8 cellular contexts compared by ENCODE assay signal in the genomic region with DNA sequence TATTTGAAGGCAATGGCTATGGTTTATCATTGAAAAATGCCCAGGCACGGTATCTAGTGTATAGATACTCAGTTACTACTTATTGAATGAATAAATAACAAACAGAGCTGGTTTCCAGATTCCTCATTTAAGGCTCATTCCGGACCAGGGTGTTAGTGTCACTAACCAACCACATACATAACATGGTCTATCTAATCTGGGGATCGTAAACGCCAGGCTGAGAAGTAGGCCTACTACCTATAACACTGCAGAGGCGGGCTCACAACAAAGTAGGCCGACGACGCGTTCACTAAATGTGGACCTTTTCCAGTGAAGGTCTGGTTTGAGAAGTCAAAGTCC. TPM values are rescaled to one million over a fixed set of nuclear protein-coding genes. Genes with fewer than 3 reads are reported as not detected.
DNase-seq lines count a peak whose midpoint lies in the region; ATAC-seq and TF ChIP-seq lines count a peak whose summit lies in the region.

No MANE protein-coding gene starts in this region.

- H3K27ac ChIP-seq in heart left ventricle (peak overlapping the region; percentile 71 to 93 (median 84)), WERI-Rb-1 (peak overlapping the region; percentile 89), substantia nigra (ENCODE audit: low read depth, low read length, poor library complexity, severe bottlenecking) (peak overlapping the region; percentile 82)

- H3K4me3 ChIP-seq in heart left ventricle, result peak overlapping the region; percentile 29 to 82 (median 68)
- H3K4me3 ChIP-seq in WERI-Rb-1 (ENCODE audit: low read depth, low read length), result peak overlapping the region; percentile 89
- peak overlapping the region; percentile 97 for H3K4me3 ChIP-seq in iPS-15b (ENCODE audit: low read depth, low read length)

- WGBS in heart left ventricle, 4 donors, result 1 to 6% (median 2%) methylated on average over 9 of the region's 9 CpGs

- H3K36me3 ChIP-seq in heart left ventricle, result peaks cover 0 to 38% (median 26%) of the 10 kb centered on the region in 9 donors
- peaks cover 37% of the 10 kb centered on the region for H3K36me3 ChIP-seq in WERI-Rb-1
- H3K36me3 ChIP-seq in iPS-15b (ENCODE audit: control insufficient read depth, insufficient read depth, low read length), result peaks cover 3% of the 10 kb centered on the region

- ATAC-seq in heart left ventricle (no peak), left cardiac atrium (no peak), GM18520 (IDR thresholded peaks at IDR 0.05; ENCODE audit: unreplicated experiment) (no peak)

- H3K9ac ChIP-seq in iPS-15b (ENCODE audit: low read depth, low read length), result peak overlapping the region; percentile 92

- H3K4me1 ChIP-seq in heart left ventricle, result peaks cover 0 to 23% (median 13%) of the 10 kb centered on the region in 12 donors
- peaks cover 4% of the 10 kb centered on the region for H3K4me1 ChIP-seq in iPS-15b (ENCODE audit: control insufficient read depth, insufficient read depth, low read length)

- no peaks in the 10 kb centered on the region for H3K9me3 ChIP-seq in heart left ventricle
- no peaks in the 10 kb centered on the region for H3K9me3 ChIP-seq in WERI-Rb-1 (ENCODE audit: severe bottlenecking)
- H3K9me3 ChIP-seq in iPS-15b (ENCODE audit: control insufficient read depth, insufficient read depth, low read length), result no peaks in the 10 kb centered on the region

- DNase-seq in heart left ventricle (no peak), left cardiac atrium (no peak), WERI-Rb-1 (no peak), substantia nigra (lab: John Stamatoyannopoulos, UW) (no peak), cortex of kidney (lab: John Stamatoyannopoulos, UW) (no peak)
- no peak for DNase-seq in activated CD4-positive, CD25-positive, alpha-beta regulatory T cell (lab: John Stamatoyannopoulos, UW)

- no peak for TF ChIP-seq POLR2A in heart left ventricle (IDR thresholded peaks at IDR 0.05)

- intact Hi-C loops in heart left ventricle (cut with DNase I), result loop anchor here in 7 of 10 donors (2.0 to 10.0 kb wide), 6 partner anchors 75 to 745 kb away; partner anchors contain the start of gene KBTBD2 (in 1 of the 7)
- intact Hi-C loops in left cardiac atrium (cut with DNase I), result no loop called here

- H3K27me3 ChIP-seq in heart left ventricle (no peaks in the 10 kb centered on the region), WERI-Rb-1 (ENCODE audit: insufficient read depth, low read depth, severe bottlenecking) (no peaks in the 10 kb centered on the region), iPS-15b (ENCODE audit: control insufficient read depth, insufficient read depth, low read length) (no peaks in the 10 kb centered on the region)

- no peak for TF ChIP-seq CTCF in heart left ventricle (IDR thresholded peaks at IDR 0.05)
- no peak for TF ChIP-seq CTCF in WERI-Rb-1 (IDR thresholded peaks at IDR 0.05; ENCODE audit: low read depth, low read length)

RNA-seq across cellular contexts. Expression of gene LSM5, which starts 0.4 kb away (rescaled TPM):
- total RNA-seq in heart left ventricle (10 to 100 TPM; 10.8 to 43.0 (median 35.6) TPM), left cardiac atrium (10 to 100 TPM; 36.4 to 44.3 TPM)
- polyA plus RNA-seq in heart left ventricle, result 10 to 100 TPM; 55.2 to 67.5 TPM

RNA-seq across cellular contexts. Expression of gene AVL9, which starts 5.5 kb away (rescaled TPM):
- total RNA-seq in heart left ventricle (10 to 100 TPM in 7 of 9 donors, 1 to 10 TPM in 2; 7.1 to 22.3 (median 16.7) TPM), left cardiac atrium (10 to 100 TPM; 14.6 to 24.1 TPM)
- polyA plus RNA-seq in heart left ventricle, result 10 to 100 TPM in 1 of 2 donors, 1 to 10 TPM in 1; 4.6 to 15.6 TPM

Comparison
In these comparisons a context has a peak if more than half of its experiments do, and no peak if none do; other contexts are left out.
1. intact Hi-C loops: an anchor here in heart left ventricle (2.0 to 10.0 kb wide); none called in left cardiac atrium.